10 cellular contexts compared by ENCODE assay signal in the genomic region with DNA sequence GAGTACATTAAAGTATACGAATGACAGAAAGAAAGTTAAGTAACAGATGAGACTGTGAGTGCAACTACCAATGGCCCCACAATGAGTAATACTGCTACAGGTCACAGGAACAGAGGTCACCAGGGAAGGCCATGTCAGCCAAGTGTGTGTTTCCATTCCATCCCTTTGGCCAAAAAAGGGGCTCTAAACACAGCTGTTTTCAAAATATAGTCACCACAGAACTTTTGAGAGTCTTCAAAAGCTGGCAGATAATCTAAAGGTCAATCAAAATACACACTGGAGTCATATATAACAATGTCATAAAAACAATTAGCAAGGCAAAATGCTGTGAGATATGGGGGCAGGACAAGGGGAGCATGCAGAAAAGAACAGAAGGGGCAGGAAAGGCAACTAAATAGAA. TPM values are rescaled to one million over a fixed set of nuclear protein-coding genes. Genes with fewer than 3 reads are reported as not detected.
A peak's percentile ranks its signal among the peaks of the same experiment; 100 is the strongest.
DNase-seq lines count a peak whose midpoint lies in the region; ATAC-seq, FAIRE-seq and TF ChIP-seq lines count a peak whose summit lies in the region.
"Had no signal": no experiment of that assay in that cellular context is flagged by ENCODE, and none has a peak within 500 bp of the region (broad histone marks: within the 10 kb centered on the region; RNA-seq: fewer than 3 reads in every experiment).

No MANE protein-coding gene starts in this region.

- WGBS in K562 (ENCODE audit: insufficient coverage, low coverage, missing lambda C conversion rate), result 0% methylated on average over 1 of the region's 1 CpG

- no peak for ATAC-seq in CD4-positive, CD25-positive, alpha-beta regulatory T cell (ENCODE audit: low read depth in 2 of 2)
- peak; percentile 96 for ATAC-seq in HG03045 (IDR thresholded peaks at IDR 0.05; ENCODE audit: unreplicated experiment)
- ATAC-seq in K562, result peak; percentile 71

- H3K27ac Mint-ChIP-seq in CD4-positive, CD25-positive, alpha-beta regulatory T cell, result peak overlapping the region in 2 of 3 donors; percentile 7 to 69
- H3K27ac Mint-ChIP-seq in chondrocyte (ENCODE audit: unreplicated experiment), result no peak overlapping the region

- no peak for TF ChIP-seq RAD21 in K562 (CRISPR knock-in tag; conservative IDR thresholded peaks at IDR 0.05 in 1 of 2, IDR thresholded peaks at IDR 0.05 in 1 of 2)

- H3K9me3 ChIP-seq in CD4-positive, CD25-positive, alpha-beta regulatory T cell (ENCODE audit: control insufficient read depth in 2 of 2, low read length in 2 of 2), result no peaks in the 10 kb centered on the region
- H3K9me3 ChIP-seq in K562 (replicated peaks; ENCODE audit: control insufficient read depth, insufficient read depth, low read depth, low read length), result 0 out of 2 replicates have a peak, but pooled peaks cover 3% of the 10 kb centered on the region

- H3K4me2 ChIP-seq in K562 (ENCODE audit: insufficient read depth, low read length), result no peak overlapping the region
- H3K4me2 ChIP-seq: KMS-11 had no signal

- H3K27ac ChIP-seq in CD4-positive, CD25-positive, alpha-beta regulatory T cell (ENCODE audit: insufficient read depth, low read length, poor library complexity, severe bottlenecking), result no peak overlapping the region
- peak overlapping the region; percentile 44 for H3K27ac ChIP-seq in K562 (ENCODE audit: extremely low read depth, low read depth, low read length)
- H3K27ac ChIP-seq: KMS-11 had no signal

- no peaks in the 10 kb centered on the region for H3K27me3 ChIP-seq in CD4-positive, CD25-positive, alpha-beta regulatory T cell (ENCODE audit: control insufficient read depth, insufficient read depth, low read length)
- H3K27me3 ChIP-seq in K562 (ENCODE audit: control insufficient read depth in 2 of 2, insufficient read depth in 2 of 2, low read length in 2 of 2), result no peaks in the 10 kb centered on the region

- H3K4me3 ChIP-seq in CD4-positive, CD25-positive, alpha-beta regulatory T cell (ENCODE audit: low read depth, low read length), result no peak overlapping the region
- no peak overlapping the region for H3K4me3 ChIP-seq in K562

- TF ChIP-seq POLR2A in K562 (conservative IDR thresholded peaks at IDR 0.05), result no peak

- peak overlapping the region in 1 of 2 experiments; percentile 2; a peak in 1 of 4 replicates for H3K9ac ChIP-seq in K562 (ENCODE audit: insufficient read depth in 1 of 2, low read depth in 2 of 2, low read length in 2 of 2)
- H3K9ac ChIP-seq: KMS-11 had no signal

- no peak overlapping the region for H2AFZ ChIP-seq in K562 (ENCODE audit: low read depth, low read length)

- H3K4me1 Mint-ChIP-seq in CD4-positive, CD25-positive, alpha-beta regulatory T cell, result peaks cover 34 to 88% (median 63%) of the 10 kb centered on the region in 4 donors
- peaks cover 74% of the 10 kb centered on the region for H3K4me1 Mint-ChIP-seq in chondrocyte (ENCODE audit: low read depth)

- DNase-seq in CD4-positive, CD25-positive, alpha-beta regulatory T cell, result no peak
- DNase-seq in GM19239 (ENCODE audit: insufficient read length, low spot score) (no peak), K562 (ENCODE audit: extremely low read depth in 1 of 4, low spot score in 3 of 4) (peak in 3 of 4 experiments; percentile 33 to 65 (median 57)), NCI-H1417 (lab: John Stamatoyannopoulos, UW) (no peak), SHP77 treated with DMSO at 0.1 percent for 48 hours (lab: John Stamatoyannopoulos, UW) (no peak), NCI-H1092 (lab: John Stamatoyannopoulos, UW) (no peak), chondrocyte (ENCODE audit: low spot score) (no peak)
- DNase-seq: DMS153 had no signal

- H3K36me3 Mint-ChIP-seq in CD4-positive, CD25-positive, alpha-beta regulatory T cell, result peaks cover 11% of the 10 kb centered on the region
- H3K36me3 Mint-ChIP-seq in chondrocyte (ENCODE audit: low read depth), result no peaks in the 10 kb centered on the region

- peaks cover 3% of the 10 kb centered on the region for H3K36me3 ChIP-seq in CD4-positive, CD25-positive, alpha-beta regulatory T cell (ENCODE audit: control insufficient read depth, insufficient read depth, low read length)
- H3K36me3 ChIP-seq in K562 (ENCODE audit: control insufficient read depth, insufficient read depth, low read length), result peaks cover 38% of the 10 kb centered on the region

- CTCF ChIA-PET in K562 (lab: Yijun Ruan, JAX; ENCODE audit: low intra/inter-chr PET ratio), result no interaction called here

- H3K9me1 ChIP-seq in K562 (ENCODE audit: control insufficient read depth, insufficient read depth, low read length), result no peaks in the 10 kb centered on the region

- H3K4me3 Mint-ChIP-seq in CD4-positive, CD25-positive, alpha-beta regulatory T cell, result peak overlapping the region in 2 of 4 donors; percentile 5 to 63
- H3K4me3 Mint-ChIP-seq in chondrocyte (ENCODE audit: unreplicated experiment), result no peak overlapping the region

- H3K9me3 Mint-ChIP-seq in CD4-positive, CD25-positive, alpha-beta regulatory T cell, result no peaks in the 10 kb centered on the region
- H3K9me3 Mint-ChIP-seq in chondrocyte (ENCODE audit: low read depth), result no peaks in the 10 kb centered on the region

- no peaks in the 10 kb centered on the region for H3K27me3 Mint-ChIP-seq in CD4-positive, CD25-positive, alpha-beta regulatory T cell
- H3K27me3 Mint-ChIP-seq in chondrocyte (ENCODE audit: low read depth), result no peaks in the 10 kb centered on the region

- TF ChIP-seq CTCF in K562 (IDR thresholded peaks at IDR 0.05 in 2 of 3, conservative IDR thresholded peaks at IDR 0.05 in 1 of 3; ENCODE audit: insufficient read depth in 2 of 3, low read depth in 1 of 3, low read length in 3 of 3) (no peak), chondrocyte (IDR thresholded peaks at IDR 0.05) (no peak)

- POLR2A ChIA-PET in K562 (lab: Yijun Ruan, JAX), result interaction anchor here (0.7 to 2.9 kb wide), 6 partner anchors 8 to 58 kb away, joined by 3 to 23 read pairs (median 6); a partner anchor contains a TSS

- FAIRE-seq in GM19239 (lab: Jason Lieb, UNC) (peak; percentile 69), K562 (lab: Jason Lieb, UNC) (peak; percentile 23)

- no peak for TF ChIP-seq EP300 in K562 (IDR thresholded peaks at IDR 0.05; ENCODE audit: low read length)

- intact Hi-C loops in K562 (cut with micrococcal nuclease), result no loop called here

- peaks cover 96% of the 10 kb centered on the region for H3K79me2 ChIP-seq in K562 (ENCODE audit: control insufficient read depth, insufficient read depth, low read length)

- H3K4me1 ChIP-seq in CD4-positive, CD25-positive, alpha-beta regulatory T cell (ENCODE audit: control insufficient read depth, insufficient read depth, low read length, poor library complexity, severe bottlenecking), result peaks cover 50% of the 10 kb centered on the region
- peaks cover 7 to 44% of the 10 kb centered on the region in 2 experiments for H3K4me1 ChIP-seq in K562 (replicated peaks in 1 of 2; ENCODE audit: control insufficient read depth in 2 of 2, insufficient read depth in 2 of 2, low read length in 2 of 2)

- H4K20me1 ChIP-seq in K562 (replicated peaks; ENCODE audit: control insufficient read depth, insufficient read depth, low read length), result no peaks in the 10 kb centered on the region

- in situ Hi-C loops in K562 (cut with MboI), result no loop called here

- no TSS peak for BruUV-seq in K562 (replicated peaks; lab: Mats Ljungman, UMichigan)

TF ChIP-seq in K562, 482 proteins besides CTCF, POLR2A, EP300 and RAD21 (continues in another document):
- TF ChIP-seq ZNF239 (CRISPR knock-in tag; IDR thresholded peaks at IDR 0.05), result no peak
- peak in 1 of 3 experiments; percentile 67 for TF ChIP-seq YY1 (IDR thresholded peaks at IDR 0.05; ENCODE audit: borderline replicate concordance in 1 of 3, control insufficient read depth in 1 of 3, extremely low read depth in 1 of 3, insufficient read depth in 3 of 3, insufficient read length in 1 of 3, insufficient replicate concordance in 2 of 3, low read depth in 1 of 3, low read length in 2 of 3)
- TF ChIP-seq TGIF2 (CRISPR knock-in tag; IDR thresholded peaks at IDR 0.05), result no peak
- no peak for TF ChIP-seq NFE2 (IDR thresholded peaks at IDR 0.05; ENCODE audit: low read depth)
- TF ChIP-seq NR2C1 (IDR thresholded peaks at IDR 0.05), result peak; percentile 82
- peak; percentile 86 for TF ChIP-seq NR2C1 (tag; IDR thresholded peaks at IDR 0.05)

RNA-seq across cellular contexts. Expression of a gene that starts 10.2 kb away (rescaled TPM):
- total RNA-seq in CD4-positive, CD25-positive, alpha-beta regulatory T cell, result 60.9 TPM
- 1 to 10 TPM; 5.7 to 7.2 (median 6.1) TPM for polyA plus RNA-seq in CD4-positive, CD25-positive, alpha-beta regulatory T cell
- total RNA-seq in K562 (2011; cell fraction: chromatin; rRNA removed; ENCODE audit: low replicate concordance), result 62.0 and 200 TPM in 2 replicates
- 24.7 and 42.9 TPM in 2 replicates for total RNA-seq in K562 (2011; cell fraction: nucleolus; rRNA removed)
- 66.4 and 102 TPM in 2 replicates for total RNA-seq in K562 (2011; cell fraction: nucleoplasm; rRNA removed)
- total RNA-seq in K562 (2014; rRNA removed), result 33.9 and 36.8 TPM in 2 replicates
- total RNA-seq in K562 (2014; rRNA removed; fragmentation: Illumina TruSeq; extraction: Trizol), result 54.5 and 56.4 TPM in 2 replicates
- 57.6 and 62.6 TPM in 2 replicates for total RNA-seq in K562 (2015; rRNA removed; fragmentation: Illumina TruSeq; extraction: Trizol)
- 40.5 and 43.4 TPM in 2 replicates for total RNA-seq in K562 (2021)
- polyA plus RNA-seq in K562 (2011; rRNA removed), result 22.0 and 31.3 TPM in 2 replicates
- 14.2 and 17.7 TPM in 2 replicates for polyA plus RNA-seq in K562 (2011; cell fraction: cytosol; rRNA removed)
- 47.1 and 49.3 TPM in 2 replicates for polyA plus RNA-seq in K562 (2011; cell fraction: nucleus; rRNA removed)
- 23.4 and 27.9 TPM in 2 replicates for polyA plus RNA-seq in K562 (2012)
- 38.2 and 43.5 TPM in 2 replicates for polyA plus RNA-seq in K562 (2014; fragmentation: Illumina TruSeq; extraction: Trizol)
- 10 to 100 TPM in 1 of 2 experiments, 1 to 10 TPM in 1; 7.7 to 14.1 TPM for polyA plus RNA-seq in K562 (2014; fragmentation: Nextera tagmentation; extraction: Ambion mirVana)
- 25.7 and 32.9 TPM in 2 replicates for polyA plus RNA-seq in K562 (2014; rRNA removed)
- polyA minus RNA-seq in K562 (2011; rRNA and poly(A)+ RNA removed), result 109 and 122 TPM in 2 replicates
- polyA minus RNA-seq in K562 (2011; cell fraction: cytosol; rRNA and poly(A)+ RNA removed), result 32.7 and 45.0 TPM in 2 replicates
- polyA minus RNA-seq in K562 (2011; cell fraction: nucleus; rRNA and poly(A)+ RNA removed), result 65.6 and 111 TPM in 2 replicates
- total RNA-seq in chondrocyte, result 22.7 to 28.9 TPM (median 25.8 TPM) in 3 replicates

Comparison
In these comparisons a context has a peak if more than half of its experiments do, and no peak if none do; other contexts are left out.
1. ATAC-seq: peak in HG03045 (single experiment) and K562 (single experiment); none in CD4-positive, CD25-positive, alpha-beta regulatory T cell (0 of 2).
2. DNase-seq: peak in K562 (3 of 4); none in CD4-positive, CD25-positive, alpha-beta regulatory T cell (0 of 3), GM19239 (single experiment), NCI-H1417 (0 of 3), SHP77 treated with DMSO at 0.1 percent for 48 hours (single experiment), NCI-H1092 (single experiment) and chondrocyte (single experiment).